Comparison of ENCODE assay signal across 14 cellular contexts in genomic region chr22:46622081-46622521, GRCh38. TPM values are rescaled to one million over a fixed set of nuclear protein-coding genes. Genes with fewer than 3 reads are reported as not detected.
A peak's percentile ranks its signal among the peaks of the same experiment; 100 is the strongest.
DNase-seq lines count a peak whose midpoint lies in the region; ATAC-seq, FAIRE-seq and TF ChIP-seq lines count a peak whose summit lies in the region.
"Had no signal": no experiment of that assay in that cellular context is flagged by ENCODE, and none has a peak within 500 bp of the region (broad histone marks: within the 10 kb centered on the region; RNA-seq: fewer than 3 reads in every experiment).

No MANE protein-coding gene starts in this region.

- H3K36me3 ChIP-seq in bronchial epithelial cell (ENCODE audit: control insufficient read depth, insufficient read depth, low read length) (no peaks in the 10 kb centered on the region), kidney (ENCODE audit: control insufficient read depth in 1 of 2, insufficient read depth in 2 of 2, low read length in 2 of 2) (no peaks in the 10 kb centered on the region), thyroid gland (no peaks in the 10 kb centered on the region)

- H3K9me3 ChIP-seq in kidney (ENCODE audit: control insufficient read depth in 1 of 2, low read length in 2 of 2) (no peaks in the 10 kb centered on the region), thyroid gland (no peaks in the 10 kb centered on the region)

- no peaks in the 10 kb centered on the region for H3K36me3 Mint-ChIP-seq in stimulated activated effector memory CD8-positive, alpha-beta T cell treated with anti-CD3 and anti-CD28 coated beads, Interleukin-12 subunit alpha, Interleukin-12 subunit beta, amount 100 ng/mL, for 72 hours
- H3K36me3 Mint-ChIP-seq in activated naive CD8-positive, alpha-beta T cell treated with anti-CD3 and anti-CD28 coated beads for 36 hours, result no peaks in the 10 kb centered on the region

- no peak overlapping the region for H3K27ac ChIP-seq in kidney (ENCODE audit: low read depth in 2 of 2, low read length in 2 of 2)
- peak overlapping the region in 1 of 3 donors; percentile 36 for H3K27ac ChIP-seq in thyroid gland
- H3K27ac ChIP-seq: 22Rv1, parathyroid adenoma had no signal

- H3K4me1 ChIP-seq in kidney (ENCODE audit: control insufficient read depth in 1 of 2, insufficient read depth in 1 of 2, low read depth in 1 of 2, low read length in 2 of 2) (peaks cover 0 to 15% of the 10 kb centered on the region in 2 donors), thyroid gland (peaks cover 48 to 55% of the 10 kb centered on the region in 2 donors)
- H3K4me1 ChIP-seq: parathyroid adenoma had no signal

- no peak for FAIRE-seq in bronchial epithelial cell (lab: Jason Lieb, UNC)
- no peak for FAIRE-seq in kidney (lab: Jason Lieb, UNC)

- no peak for ATAC-seq in HG02870 (IDR thresholded peaks at IDR 0.05; ENCODE audit: unreplicated experiment)
- no peak for ATAC-seq in stimulated activated effector memory CD8-positive, alpha-beta T cell treated with anti-CD3 and anti-CD28 coated beads, Interleukin-12 subunit alpha, Interleukin-12 subunit beta, amount 100 ng/mL, for 72 hours
- ATAC-seq: Panc1 had no signal

- no peak overlapping the region for H3K4me3 ChIP-seq in bronchial epithelial cell (ENCODE audit: low read depth, low read length)
- no peak overlapping the region for H3K4me3 ChIP-seq in kidney (ENCODE audit: low read length in 2 of 2)
- no peak overlapping the region for H3K4me3 ChIP-seq in thyroid gland (replicated peaks in 1 of 3)

- DNase-seq in DMS 273 (lab: John Stamatoyannopoulos, UW; ENCODE audit: unreplicated experiment) (peak; percentile 33), DMS 273 treated with DMSO at 0.1 percent for 48 hours (lab: John Stamatoyannopoulos, UW) (no peak), bronchial epithelial cell (ENCODE audit: low read depth) (peak; percentile 53), kidney (peak; percentile 90), thyroid gland (peak; percentile 93 to 95)
- DNase-seq in stimulated activated effector memory CD8-positive, alpha-beta T cell treated with anti-CD3 and anti-CD28 coated beads, Interleukin-12 subunit alpha, Interleukin-12 subunit beta, amount 100 ng/mL, for 72 hours (ENCODE audit: low spot score in 2 of 2), result no peak
- no peak for DNase-seq in activated naive CD8-positive, alpha-beta T cell treated with anti-CD3 and anti-CD28 coated beads for 36 hours
- DNase-seq: activated CD4-positive, alpha-beta T cell treated with anti-CD3 and anti-CD28 coated beads for 1 hour; activated naive CD4-positive, alpha-beta T cell treated with anti-CD3 and anti-CD28 coated beads for 36 hours; NCI-H1092 had no signal

- H3K4me3 Mint-ChIP-seq in stimulated activated effector memory CD8-positive, alpha-beta T cell treated with anti-CD3 and anti-CD28 coated beads, Interleukin-12 subunit alpha, Interleukin-12 subunit beta, amount 100 ng/mL, for 72 hours, result no peak overlapping the region
- H3K4me3 Mint-ChIP-seq in activated naive CD8-positive, alpha-beta T cell treated with anti-CD3 and anti-CD28 coated beads for 36 hours, result no peak overlapping the region
- H3K4me3 Mint-ChIP-seq: activated naive CD4-positive, alpha-beta T cell treated with anti-CD3 and anti-CD28 coated beads for 36 hours had no signal

- H3K27me3 ChIP-seq in bronchial epithelial cell (ENCODE audit: control insufficient read depth, insufficient read depth, low read length) (no peaks in the 10 kb centered on the region), thyroid gland (no peaks in the 10 kb centered on the region)

- TF ChIP-seq CTCF in bronchial epithelial cell (IDR thresholded peaks at IDR 0.05; ENCODE audit: insufficient read depth, low read length, severe bottlenecking) (no peak), kidney (IDR thresholded peaks at IDR 0.05; ENCODE audit: borderline replicate concordance, extremely low read depth, insufficient read depth) (no peak), thyroid gland (IDR thresholded peaks at IDR 0.05) (no peak)

- WGBS in thyroid gland, 2 donors, result 28 to 38% methylated on average over 12 to 13 of the region's 14 CpGs

- peaks cover 13% of the 10 kb centered on the region for H3K4me1 Mint-ChIP-seq in stimulated activated effector memory CD8-positive, alpha-beta T cell treated with anti-CD3 and anti-CD28 coated beads, Interleukin-12 subunit alpha, Interleukin-12 subunit beta, amount 100 ng/mL, for 72 hours
- H3K4me1 Mint-ChIP-seq in activated naive CD8-positive, alpha-beta T cell treated with anti-CD3 and anti-CD28 coated beads for 36 hours, result peaks cover 3% of the 10 kb centered on the region

- H3K27me3 Mint-ChIP-seq in activated naive CD8-positive, alpha-beta T cell treated with anti-CD3 and anti-CD28 coated beads for 36 hours, result no peaks in the 10 kb centered on the region

- intact Hi-C loops in kidney (cut with DNase I) (no loop called here), thyroid gland (cut with DNase I) (no loop called here)

- H3K9ac ChIP-seq in kidney (ENCODE audit: low read length in 2 of 2), result no peak overlapping the region
- H3K9ac ChIP-seq: parathyroid adenoma had no signal

- no peak for TF ChIP-seq POLR2A in thyroid gland (IDR thresholded peaks at IDR 0.05)

- H3K27ac Mint-ChIP-seq in stimulated activated effector memory CD8-positive, alpha-beta T cell treated with anti-CD3 and anti-CD28 coated beads, Interleukin-12 subunit alpha, Interleukin-12 subunit beta, amount 100 ng/mL, for 72 hours, result no peak overlapping the region
- no peak overlapping the region for H3K27ac Mint-ChIP-seq in activated naive CD8-positive, alpha-beta T cell treated with anti-CD3 and anti-CD28 coated beads for 36 hours
- H3K27ac Mint-ChIP-seq: activated naive CD4-positive, alpha-beta T cell treated with anti-CD3 and anti-CD28 coated beads for 36 hours had no signal

- H3K9me3 Mint-ChIP-seq in stimulated activated effector memory CD8-positive, alpha-beta T cell treated with anti-CD3 and anti-CD28 coated beads, Interleukin-12 subunit alpha, Interleukin-12 subunit beta, amount 100 ng/mL, for 72 hours, result no peaks in the 10 kb centered on the region
- H3K9me3 Mint-ChIP-seq in activated naive CD8-positive, alpha-beta T cell treated with anti-CD3 and anti-CD28 coated beads for 36 hours, result no peaks in the 10 kb centered on the region
- H3K9me3 Mint-ChIP-seq: activated naive CD4-positive, alpha-beta T cell treated with anti-CD3 and anti-CD28 coated beads for 36 hours had no signal

RNA-seq across cellular contexts. Expression of gene GRAMD4, which starts 1.9 kb away (rescaled TPM):
- total RNA-seq in bronchial epithelial cell (16.8 and 27.3 TPM in 2 replicates), kidney (58.2 TPM), thyroid gland (100 to 1,000 TPM in 1 of 4 donors, 10 to 100 TPM in 3; 33.5 to 193 (median 62.1) TPM)
- polyA plus RNA-seq in kidney (ENCODE audit: insufficient read depth, low read depth, low replicate concordance), result 12.1 TPM
- 10 to 100 TPM; 20.7 to 20.9 TPM for total RNA-seq in activated naive CD8-positive, alpha-beta T cell treated with anti-CD3 and anti-CD28 coated beads for 36 hours

Comparison
In these comparisons a context has a peak if more than half of its experiments do, and no peak if none do; other contexts are left out.
1. DNase-seq: peak in DMS 273 (single experiment), bronchial epithelial cell (single experiment), kidney (single experiment) and thyroid gland (2 of 2); none in DMS 273 treated with DMSO at 0.1 percent for 48 hours (single experiment), stimulated activated effector memory CD8-positive, alpha-beta T cell treated with anti-CD3 and anti-CD28 coated beads, Interleukin-12 subunit alpha, Interleukin-12 subunit beta, amount 100 ng/mL, for 72 hours (0 of 2) and activated naive CD8-positive, alpha-beta T cell treated with anti-CD3 and anti-CD28 coated beads for 36 hours (single experiment).